ENCODE assay signal across 10 cellular contexts in the genomic region with DNA sequence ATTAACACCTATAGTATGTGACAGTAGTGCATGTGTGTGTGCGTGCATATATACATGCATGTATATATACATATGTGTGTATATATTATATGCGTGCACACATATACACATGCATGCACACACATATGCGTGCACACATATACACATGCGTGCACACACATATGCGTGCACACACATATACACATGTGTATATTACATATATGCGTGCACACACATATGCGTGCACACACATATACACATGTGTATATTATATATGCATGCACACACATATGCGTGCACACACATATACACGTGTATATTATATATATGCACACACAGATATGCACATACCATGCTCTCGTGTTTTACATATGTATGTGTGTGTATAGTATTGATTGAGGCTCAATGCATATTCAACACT. TPM values are rescaled to one million over a fixed set of nuclear protein-coding genes. Genes with fewer than 3 reads are reported as not detected.
"Had no signal": no experiment of that assay in that cellular context is flagged by ENCODE, and none has a peak within 500 bp of the region (broad histone marks: within the 10 kb centered on the region; RNA-seq: fewer than 3 reads in every experiment).

No MANE protein-coding gene starts in this region.

- DNase-seq: H7, HFFc6, IMR-90, Karpas-422, KBM-7 had no signal

- H3K4me3 Mint-ChIP-seq: GM23338, HFFc6 had no signal

- ATAC-seq: GM23338, HCT116 had no signal

- H3K27ac Mint-ChIP-seq: GM23338, HFFc6 had no signal

- H3K9me3 ChIP-seq: HAP-1 had no signal

- H3K27ac ChIP-seq: KMS-11 had no signal

- H3K9me3 Mint-ChIP-seq: GM23338, HFFc6 had no signal

- H3K4me2 ChIP-seq: GM23338, KMS-11 had no signal

- H3K4me3 ChIP-seq: GM23338, HAP-1 had no signal

- FAIRE-seq: H1 had no signal

RNA-seq across cellular contexts. Expression of a gene that starts 42.0 kb away (rescaled TPM):
- total RNA-seq: H7 had no signal
